ENCODE assay signal across 1 cellular context in the genomic region with DNA sequence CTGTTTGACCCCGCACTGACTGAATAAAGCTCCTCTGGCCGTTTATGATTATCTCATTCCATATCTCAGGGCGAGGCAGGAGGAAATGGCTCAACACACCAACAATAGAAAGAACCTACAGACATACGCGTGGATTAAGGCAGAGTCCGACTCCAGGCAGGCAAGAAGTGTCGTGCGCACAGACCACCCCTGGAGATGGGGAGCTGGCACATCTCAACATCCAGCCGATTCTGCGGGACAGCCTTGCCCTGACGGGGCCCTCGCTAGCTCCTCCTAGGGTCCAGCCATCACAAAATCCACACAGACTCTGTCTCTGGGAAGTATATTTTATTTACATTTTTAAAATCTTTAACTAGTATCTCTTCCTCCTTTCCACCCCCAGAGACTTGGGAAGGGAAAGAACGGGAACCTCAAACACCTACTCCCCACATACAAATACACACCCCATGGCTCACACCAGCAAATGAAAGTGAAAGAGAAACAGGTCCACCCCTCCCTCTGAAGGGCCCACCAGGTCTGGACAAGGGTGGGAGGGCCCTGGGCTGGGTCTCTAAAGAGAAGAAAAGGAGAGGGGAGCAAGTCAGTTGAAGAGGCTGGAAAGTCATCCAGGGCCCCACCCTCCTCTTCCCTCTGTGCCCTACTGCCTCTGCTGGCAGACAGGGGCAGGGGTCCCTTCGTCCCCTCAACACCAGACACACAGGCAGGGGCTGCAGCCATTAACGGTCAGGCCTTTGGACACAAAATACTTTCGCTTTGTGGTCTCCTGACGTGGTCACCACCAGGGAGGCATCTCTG.
TF ChIP-seq lines count a peak whose summit lies in the region.

No MANE protein-coding gene starts in this region.

TF ChIP-seq in H1, 55 proteins besides CTCF, POLR2A, EP300 and RAD21:
- no peak for TF ChIP-seq HDAC2 (IDR thresholded peaks at IDR 0.05; ENCODE audit: borderline replicate concordance in 1 of 2, low read depth in 2 of 2, low read length in 2 of 2)
- TF ChIP-seq CHD1 (IDR thresholded peaks at IDR 0.05; ENCODE audit: low read depth, low read length), result no peak
- no peak for TF ChIP-seq YY1 (IDR thresholded peaks at IDR 0.05; ENCODE audit: low read depth, low read length)
- TF ChIP-seq RFX5 (IDR thresholded peaks at IDR 0.05; ENCODE audit: borderline replicate concordance, low read depth, low read length), result no peak
- TF ChIP-seq FOSL1 (IDR thresholded peaks at IDR 0.05; ENCODE audit: insufficient read depth, low read depth, low read length), result no peak
- TF ChIP-seq SP1 (IDR thresholded peaks at IDR 0.05; ENCODE audit: low read depth, low read length), result no peak
- no peak for TF ChIP-seq SP4 (IDR thresholded peaks at IDR 0.05; ENCODE audit: low read length)
